Comparison of ENCODE assay signal across 25 cellular contexts in the genomic region with DNA sequence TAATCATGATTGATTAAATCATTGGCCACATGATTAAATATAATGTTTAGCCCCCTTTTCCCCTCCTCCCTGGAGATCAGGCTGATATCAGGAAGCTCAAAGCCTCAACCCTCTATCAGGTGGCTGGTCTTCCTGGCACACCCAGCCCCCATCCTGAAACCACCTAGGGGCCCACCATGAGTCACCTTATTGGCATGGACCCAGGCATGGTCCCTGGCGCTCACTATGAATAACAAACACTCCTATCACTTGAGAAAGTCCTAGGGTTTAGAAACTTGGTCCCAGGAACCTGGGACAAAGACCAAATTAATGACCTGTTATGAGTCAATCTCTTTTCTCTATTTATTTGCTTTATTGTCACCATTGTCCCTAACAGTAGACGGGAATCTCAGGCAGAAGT.
"Had no signal": no experiment of that assay in that cellular context is flagged by ENCODE, and none has a peak within 500 bp of the region (broad histone marks: within the 10 kb centered on the region; RNA-seq: fewer than 3 reads in every experiment).

No MANE protein-coding gene starts in this region.

- H3K9me3 Mint-ChIP-seq: activated CD4-positive, alpha-beta memory T cell treated with anti-CD3 and anti-CD28 coated beads for 36 hours; activated CD4-positive, alpha-beta T cell treated with anti-CD3 and anti-CD28 coated beads, Interleukin-2, amount 10 ng/mL, durations not matched to agents 24 days and 14 days; activated naive CD4-positive, alpha-beta T cell treated with anti-CD3 and anti-CD28 coated beads, Interleukin-2, amount 10 ng/mL, durations not matched to agents 7 days and 5 days; activated naive CD8-positive, alpha-beta T cell treated with anti-CD3 and anti-CD28 coated beads, Interleukin-2, amount 10 ng/mL, durations not matched to agents 7 days and 5 days; activated T-cell treated with anti-CD3 and anti-CD28 coated beads, Interleukin-2, amount 50 U/mL, for 24 hours had no signal

- H3K27me3 ChIP-seq: ascending aorta, neural progenitor cell, suprapubic skin, tibial artery, upper lobe of right lung had no signal

- H3K4me3 ChIP-seq: ascending aorta, neural progenitor cell, suprapubic skin, tibial artery, upper lobe of right lung had no signal

- H3K27ac ChIP-seq: ascending aorta, neural progenitor cell, parathyroid adenoma, suprapubic skin, tibial artery, upper lobe of right lung had no signal

- H3K27me3 Mint-ChIP-seq: activated CD4-positive, alpha-beta T cell treated with anti-CD3 and anti-CD28 coated beads, Interleukin-2, amount 10 ng/mL, durations not matched to agents 24 days and 14 days; activated naive CD4-positive, alpha-beta T cell treated with anti-CD3 and anti-CD28 coated beads, Interleukin-2, amount 10 ng/mL, durations not matched to agents 7 days and 5 days; activated naive CD8-positive, alpha-beta T cell treated with anti-CD3 and anti-CD28 coated beads, Interleukin-2, amount 10 ng/mL, durations not matched to agents 7 days and 5 days; activated T-cell treated with anti-CD3 and anti-CD28 coated beads, Interleukin-2, amount 50 U/mL, for 24 hours; naive thymus-derived CD8-positive, alpha-beta T cell had no signal

- H3K27ac Mint-ChIP-seq: activated CD4-positive, alpha-beta memory T cell treated with anti-CD3 and anti-CD28 coated beads for 36 hours; activated CD4-positive, alpha-beta T cell treated with anti-CD3 and anti-CD28 coated beads, Interleukin-2, amount 10 ng/mL, durations not matched to agents 24 days and 14 days; activated naive CD4-positive, alpha-beta T cell treated with anti-CD3 and anti-CD28 coated beads, Interleukin-2, amount 10 ng/mL, durations not matched to agents 7 days and 5 days; activated naive CD8-positive, alpha-beta T cell treated with anti-CD3 and anti-CD28 coated beads, Interleukin-2, amount 10 ng/mL, durations not matched to agents 7 days and 5 days; activated T-cell treated with anti-CD3 and anti-CD28 coated beads, Interleukin-2, amount 50 U/mL, for 24 hours; immature natural killer cell; naive thymus-derived CD8-positive, alpha-beta T cell; neural progenitor cell had no signal

- H3K36me3 ChIP-seq: ascending aorta, neural progenitor cell, suprapubic skin, tibial artery, upper lobe of right lung had no signal

- ATAC-seq: esophagus mucosa; naive thymus-derived CD8-positive, alpha-beta T cell; right cardiac atrium; upper lobe of right lung had no signal

- H3K4me1 ChIP-seq: ascending aorta, neural progenitor cell, parathyroid adenoma, suprapubic skin, tibial artery, upper lobe of right lung had no signal

- H3K9ac ChIP-seq: neural progenitor cell, parathyroid adenoma had no signal

- H3K36me3 Mint-ChIP-seq: activated CD4-positive, alpha-beta memory T cell treated with anti-CD3 and anti-CD28 coated beads for 36 hours; activated naive CD4-positive, alpha-beta T cell treated with anti-CD3 and anti-CD28 coated beads, Interleukin-2, amount 10 ng/mL, durations not matched to agents 7 days and 5 days; activated naive CD8-positive, alpha-beta T cell treated with anti-CD3 and anti-CD28 coated beads, Interleukin-2, amount 10 ng/mL, durations not matched to agents 7 days and 5 days; immature natural killer cell; naive thymus-derived CD8-positive, alpha-beta T cell; neural progenitor cell had no signal

- H3K4me1 Mint-ChIP-seq: activated CD4-positive, alpha-beta T cell treated with anti-CD3 and anti-CD28 coated beads, Interleukin-2, amount 10 ng/mL, durations not matched to agents 24 days and 14 days; activated naive CD4-positive, alpha-beta T cell treated with anti-CD3 and anti-CD28 coated beads, Interleukin-2, amount 10 ng/mL, durations not matched to agents 7 days and 5 days; activated naive CD8-positive, alpha-beta T cell treated with anti-CD3 and anti-CD28 coated beads, Interleukin-2, amount 10 ng/mL, durations not matched to agents 7 days and 5 days; immature natural killer cell; naive thymus-derived CD8-positive, alpha-beta T cell; neural progenitor cell had no signal

- H3K4me3 Mint-ChIP-seq: activated CD4-positive, alpha-beta memory T cell treated with anti-CD3 and anti-CD28 coated beads for 36 hours; activated CD4-positive, alpha-beta T cell treated with anti-CD3 and anti-CD28 coated beads, Interleukin-2, amount 10 ng/mL, durations not matched to agents 24 days and 14 days; activated naive CD4-positive, alpha-beta T cell treated with anti-CD3 and anti-CD28 coated beads, Interleukin-2, amount 10 ng/mL, durations not matched to agents 7 days and 5 days; activated naive CD8-positive, alpha-beta T cell treated with anti-CD3 and anti-CD28 coated beads, Interleukin-2, amount 10 ng/mL, durations not matched to agents 7 days and 5 days; activated T-cell treated with anti-CD3 and anti-CD28 coated beads, Interleukin-2, amount 50 U/mL, for 24 hours; immature natural killer cell; naive thymus-derived CD8-positive, alpha-beta T cell; neural progenitor cell had no signal

- H3K9me3 ChIP-seq: ascending aorta, suprapubic skin, tibial artery, upper lobe of right lung had no signal

- DNase-seq: activated CD4-positive, alpha-beta memory T cell treated with anti-CD3 and anti-CD28 coated beads for 36 hours; activated CD4-positive, alpha-beta T cell treated with anti-CD3 and anti-CD28 coated beads, Interleukin-2, amount 10 ng/mL, durations not matched to agents 24 days and 14 days; activated CD4-positive, CD25-positive, alpha-beta regulatory T cell treated with anti-CD3 and anti-CD28 coated beads, Interleukin-2, amount 50 U/mL, for 72 hours; activated CD8-positive, alpha-beta memory T cell treated with anti-CD3 and anti-CD28 coated beads, Interleukin-2, amount 50 U/mL, for 4 hours; activated gamma-delta T cell; activated naive CD4-positive, alpha-beta T cell treated with anti-CD3 and anti-CD28 coated beads, Interleukin-2, amount 10 ng/mL, durations not matched to agents 7 days and 5 days; activated naive CD8-positive, alpha-beta T cell treated with anti-CD3 and anti-CD28 coated beads, Interleukin-2, amount 10 ng/mL, durations not matched to agents 7 days and 5 days; activated T-cell treated with anti-CD3 and anti-CD28 coated beads, Interleukin-2, amount 50 U/mL, for 24 hours; central memory CD4-positive, alpha-beta T cell; foreskin fibroblast; head of caudate nucleus; hippocampal formation; immature natural killer cell; kidney; naive thymus-derived CD8-positive, alpha-beta T cell; occipital lobe; right cardiac atrium; stimulated activated naive CD4-positive, alpha-beta T cell; tibial artery; upper lobe of right lung had no signal
